30 cellular contexts compared by ENCODE assay signal in genomic region chr5:121462441-121462840, GRCh38.
"Had no signal": no experiment of that assay in that cellular context is flagged by ENCODE, and none has a peak within 500 bp of the region (broad histone marks: within the 10 kb centered on the region; RNA-seq: fewer than 3 reads in every experiment).

No MANE protein-coding gene starts in this region.

- FAIRE-seq: islet of Langerhans had no signal

- H3K27ac ChIP-seq: left lung, neural progenitor cell, neutrophil, parathyroid adenoma, right atrium auricular region, right lobe of liver, testis, thyroid gland, transverse colon, upper lobe of left lung, vagina had no signal

- H3K79me2 ChIP-seq: parathyroid adenoma had no signal

- ATAC-seq: left colon; left lung; natural killer cell; right lobe of liver; stimulated activated memory B cell treated with anti-CD40 and anti-IgM and Interleukin-4, amounts not matched to agents 10 μg/mL and 1 μg/mL and 100 μg/mL, for 72 hours; stimulated activated naive CD8-positive, alpha-beta T cell treated with anti-CD3 and anti-CD28 coated beads, Interleukin-15, amount 100 ng/mL, for 72 hours had no signal

- H3K9me3 ChIP-seq: left lung, neutrophil, right atrium auricular region, right lobe of liver, testis, thyroid gland, transverse colon, upper lobe of left lung, vagina had no signal

- H3K36me3 ChIP-seq: left lung, neural progenitor cell, neutrophil, right atrium auricular region, right lobe of liver, thyroid gland, transverse colon, upper lobe of left lung, vagina had no signal

- H3K27me3 ChIP-seq: left lung, neural progenitor cell, neutrophil, right atrium auricular region, right lobe of liver, testis, thyroid gland, transverse colon, upper lobe of left lung, vagina had no signal

- DNase-seq: hypothalamus; immature natural killer cell; kidney; left colon; mesendoderm; naive B cell; natural killer cell; nephron progenitor cell; occipital lobe; right lobe of liver; stimulated activated CD4-positive, alpha-beta T cell treated with anti-CD3 and anti-CD28 coated beads, Interleukin-1b, Interleukin-23, amount 100 ng/mL, for 48 hours; stimulated activated CD4-positive, alpha-beta T cell treated with anti-CD3 and anti-CD28 coated beads, Interleukin-2, amount 100 ng/mL, for 48 hours; stimulated activated CD4-positive, alpha-beta T cell treated with anti-CD3 and anti-CD28 coated beads, Interleukin-4, amount 100 ng/mL, for 4 hours; stimulated activated CD8-positive, alpha-beta memory T cell treated with anti-CD3 and anti-CD28 coated beads, Interleukin-4, amount 100 ng/mL, for 48 hours; stimulated activated naive CD4-positive, alpha-beta T cell treated with Interleukin-2 at 50 U/mL for 16 hours; stimulated activated naive CD8-positive, alpha-beta T cell treated with anti-CD3 and anti-CD28 coated beads, Interleukin-15, amount 100 ng/mL, for 72 hours; testis; thyroid gland; transverse colon; upper lobe of left lung had no signal

- H3K9ac ChIP-seq: neural progenitor cell, parathyroid adenoma had no signal

- H3K4me1 ChIP-seq: left lung, neural progenitor cell, parathyroid adenoma, right atrium auricular region, right lobe of liver, testis, thyroid gland, transverse colon, upper lobe of left lung, vagina had no signal

- H3K4me3 ChIP-seq: left lung, lung, neural progenitor cell, right atrium auricular region, right lobe of liver, smooth muscle cell, testis, thyroid gland, transverse colon, upper lobe of left lung, vagina had no signal

- H2AFZ ChIP-seq: neural progenitor cell, parathyroid adenoma had no signal

- H3K4me2 ChIP-seq: neural progenitor cell, smooth muscle cell had no signal
